Comparison of ENCODE assay signal across 18 cellular contexts in the genomic region with DNA sequence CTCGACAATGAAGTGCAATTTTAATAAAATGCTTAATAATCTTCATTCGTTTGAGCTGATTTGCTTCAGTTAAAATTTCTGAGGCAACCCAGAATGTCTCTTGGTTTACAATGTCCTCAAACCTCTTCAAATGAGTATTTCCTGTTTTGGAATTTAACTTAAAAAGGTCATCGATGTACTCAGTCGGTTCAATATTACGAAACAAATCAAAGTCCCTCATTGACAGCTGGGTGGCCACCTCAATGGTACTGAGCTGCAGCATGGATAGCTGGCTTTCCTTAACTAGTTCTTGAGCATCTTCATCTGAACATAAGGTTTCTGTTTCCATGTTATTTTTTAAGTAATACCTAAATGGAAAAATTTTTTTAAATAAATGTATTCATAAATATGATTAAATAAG.
DNase-seq lines count a peak whose midpoint lies in the region; ATAC-seq, FAIRE-seq and TF ChIP-seq lines count a peak whose summit lies in the region.
"Had no signal": no experiment of that assay in that cellular context is flagged by ENCODE, and none has a peak within 500 bp of the region (broad histone marks: within the 10 kb centered on the region; RNA-seq: fewer than 3 reads in every experiment).

No MANE protein-coding gene starts in this region.

- H3F3A ChIP-seq in smooth muscle cell (ENCODE audit: low read depth): no peaks in the 10 kb centered on the region

- TF ChIP-seq CTCF in right lobe of liver (IDR thresholded peaks at IDR 0.05) (no peak), smooth muscle cell (IDR thresholded peaks at IDR 0.05; ENCODE audit: borderline replicate concordance, insufficient read depth, poor library complexity, severe bottlenecking) (no peak), kidney (IDR thresholded peaks at IDR 0.05; ENCODE audit: borderline replicate concordance, extremely low read depth, insufficient read depth) (no peak), lower leg skin (IDR thresholded peaks at IDR 0.05) (no peak)

- H3K27me3 ChIP-seq in right lobe of liver: no peaks in the 10 kb centered on the region
- H3K27me3 ChIP-seq in smooth muscle cell (ENCODE audit: low read depth): no peaks in the 10 kb centered on the region
- H3K27me3 ChIP-seq: BLaER1 treated with 17β-estradiol and CSF1 and Interleukin-3, amounts not matched to agents 10 nM and 100 nM had no signal

- no peak overlapping the region for H2AFZ ChIP-seq in smooth muscle cell (ENCODE audit: low read depth)
- H2AFZ ChIP-seq: GM23248 had no signal

- CTCF ChIA-PET in activated naive CD4-positive, alpha-beta T cell treated with anti-CD3 and anti-CD28 coated beads, Interleukin-2, amount 10 ng/mL, durations not matched to agents 7 days and 5 days (lab: Charles Lee): no interaction called here

- peaks cover 5% of the 10 kb centered on the region for H3K9me3 Mint-ChIP-seq in activated naive CD4-positive, alpha-beta T cell treated with anti-CD3 and anti-CD28 coated beads, Interleukin-2, amount 50 U/mL, for 24 hours
- no peaks in the 10 kb centered on the region for H3K9me3 Mint-ChIP-seq in activated naive CD4-positive, alpha-beta T cell treated with anti-CD3 and anti-CD28 coated beads, Interleukin-2, amount 10 ng/mL, durations not matched to agents 7 days and 5 days

- H3K4me3 Mint-ChIP-seq in activated naive CD4-positive, alpha-beta T cell treated with anti-CD3 and anti-CD28 coated beads, Interleukin-2, amount 50 U/mL, for 24 hours: no peak overlapping the region
- no peak overlapping the region for H3K4me3 Mint-ChIP-seq in activated naive CD4-positive, alpha-beta T cell treated with anti-CD3 and anti-CD28 coated beads, Interleukin-2, amount 10 ng/mL, durations not matched to agents 7 days and 5 days
- H3K4me3 Mint-ChIP-seq: B cell had no signal

- H3K9me3 ChIP-seq in right lobe of liver (no peaks in the 10 kb centered on the region), smooth muscle cell (replicated peaks; ENCODE audit: low read depth) (no peaks in the 10 kb centered on the region), kidney (ENCODE audit: control insufficient read depth in 1 of 2, low read length in 2 of 2) (no peaks in the 10 kb centered on the region)
- H3K9me3 ChIP-seq: BLaER1 treated with 17β-estradiol and CSF1 and Interleukin-3, amounts not matched to agents 10 nM and 100 nM; Caco-2 had no signal

- intact Hi-C loops in right lobe of liver (cut with DNase I) (no loop called here), kidney (cut with DNase I) (no loop called here), lower leg skin (cut with DNase I; ENCODE audit: low total_unique reads) (no loop called here)

- no peak for DNase-seq in activated naive CD4-positive, alpha-beta T cell treated with anti-CD3 and anti-CD28 coated beads, Interleukin-2, amount 10 ng/mL, durations not matched to agents 7 days and 5 days
- peak; percentile 4 for DNase-seq in HuH-7 (ENCODE audit: low spot score)
- no peak for DNase-seq in frontal cortex (ENCODE audit: low spot score in 2 of 2)
- DNase-seq in right lobe of liver: no peak
- no peak for DNase-seq in smooth muscle cell (lab: John Stamatoyannopoulos, UW; ENCODE audit: unreplicated experiment)
- DNase-seq in kidney: no peak
- no peak for DNase-seq in lower leg skin (ENCODE audit: low spot score in 2 of 2)
- DNase-seq: 8988T, Caco-2, GM23248, HCEC 1CT had no signal

- H3K4me3 ChIP-seq in right lobe of liver: no peak overlapping the region
- no peak overlapping the region for H3K4me3 ChIP-seq in smooth muscle cell
- no peak overlapping the region for H3K4me3 ChIP-seq in kidney (ENCODE audit: low read length in 2 of 2)
- H3K4me3 ChIP-seq in lower leg skin (ENCODE audit: low read depth, poor library complexity, severe bottlenecking): no peak overlapping the region
- H3K4me3 ChIP-seq: BLaER1 treated with 17β-estradiol and CSF1 and Interleukin-3, amounts not matched to agents 10 nM and 100 nM; GM23248 had no signal

- no peaks in the 10 kb centered on the region for H3K79me2 ChIP-seq in smooth muscle cell (ENCODE audit: low read depth)

- no peak overlapping the region for H3K4me2 ChIP-seq in smooth muscle cell

- peak; percentile 40 to 78 (median 58) for ATAC-seq in right lobe of liver

- WGBS in right lobe of liver (ENCODE audit: insufficient coverage, low coverage, low lambda C conversion rate, missing lambda C conversion rate): 35% methylated on average over 5 of the region's 5 CpGs
- 98% methylated on average over 5 of the region's 5 CpGs for WGBS in smooth muscle cell (ENCODE audit: low lambda C conversion rate)
- 87 to 94% methylated on average over 5 of the region's 5 CpGs for WGBS in lower leg skin, 2 donors

- peak overlapping the region; percentile 46 for H3K27ac Mint-ChIP-seq in activated naive CD4-positive, alpha-beta T cell treated with anti-CD3 and anti-CD28 coated beads, Interleukin-2, amount 50 U/mL, for 24 hours
- no peak overlapping the region for H3K27ac Mint-ChIP-seq in activated naive CD4-positive, alpha-beta T cell treated with anti-CD3 and anti-CD28 coated beads, Interleukin-2, amount 10 ng/mL, durations not matched to agents 7 days and 5 days
- H3K27ac Mint-ChIP-seq: B cell had no signal

- no peaks in the 10 kb centered on the region for H3K4me1 ChIP-seq in right lobe of liver
- no peaks in the 10 kb centered on the region for H3K4me1 ChIP-seq in smooth muscle cell (ENCODE audit: low read depth)
- H3K4me1 ChIP-seq in kidney (ENCODE audit: control insufficient read depth in 1 of 2, insufficient read depth in 1 of 2, low read depth in 1 of 2, low read length in 2 of 2): no peaks in the 10 kb centered on the region

- FAIRE-seq in frontal cortex (lab: Jason Lieb, UNC): peak; percentile 37
- FAIRE-seq in kidney (lab: Jason Lieb, UNC): no peak
- FAIRE-seq: D721Med, GM12891, GM19239 had no signal

- H3K9ac ChIP-seq in smooth muscle cell (ENCODE audit: low read depth) (no peak overlapping the region), kidney (ENCODE audit: low read length in 2 of 2) (no peak overlapping the region)
- H3K9ac ChIP-seq: BLaER1 treated with 17β-estradiol and CSF1 and Interleukin-3, amounts not matched to agents 10 nM and 100 nM; GM23248 had no signal

- H3K36me3 Mint-ChIP-seq in activated naive CD4-positive, alpha-beta T cell treated with anti-CD3 and anti-CD28 coated beads, Interleukin-2, amount 50 U/mL, for 24 hours: peaks cover 33% of the 10 kb centered on the region
- peaks cover 58% of the 10 kb centered on the region for H3K36me3 Mint-ChIP-seq in activated naive CD4-positive, alpha-beta T cell treated with anti-CD3 and anti-CD28 coated beads, Interleukin-2, amount 10 ng/mL, durations not matched to agents 7 days and 5 days

- no peaks in the 10 kb centered on the region for H3K36me3 ChIP-seq in right lobe of liver
- no peaks in the 10 kb centered on the region for H3K36me3 ChIP-seq in smooth muscle cell (ENCODE audit: low read depth)
- H3K36me3 ChIP-seq in kidney (ENCODE audit: control insufficient read depth in 1 of 2, insufficient read depth in 2 of 2, low read length in 2 of 2): peaks cover 0 to 5% of the 10 kb centered on the region in 2 donors

- TF ChIP-seq POLR2A in right lobe of liver (IDR thresholded peaks at IDR 0.05) (no peak), lower leg skin (IDR thresholded peaks at IDR 0.05) (no peak)

- H3K27me3 Mint-ChIP-seq in activated naive CD4-positive, alpha-beta T cell treated with anti-CD3 and anti-CD28 coated beads, Interleukin-2, amount 50 U/mL, for 24 hours: no peaks in the 10 kb centered on the region
- no peaks in the 10 kb centered on the region for H3K27me3 Mint-ChIP-seq in activated naive CD4-positive, alpha-beta T cell treated with anti-CD3 and anti-CD28 coated beads, Interleukin-2, amount 10 ng/mL, durations not matched to agents 7 days and 5 days
- H3K27me3 Mint-ChIP-seq: B cell had no signal

- H4K20me1 ChIP-seq in smooth muscle cell (ENCODE audit: low read depth): no peaks in the 10 kb centered on the region
- H4K20me1 ChIP-seq: BLaER1 treated with 17β-estradiol and CSF1 and Interleukin-3, amounts not matched to agents 10 nM and 100 nM had no signal

- no peak overlapping the region for H3K27ac ChIP-seq in right lobe of liver
- no peak overlapping the region for H3K27ac ChIP-seq in smooth muscle cell (ENCODE audit: low read depth)
- no peak overlapping the region for H3K27ac ChIP-seq in kidney (ENCODE audit: low read depth in 2 of 2, low read length in 2 of 2)
- H3K27ac ChIP-seq: BLaER1 treated with 17β-estradiol and CSF1 and Interleukin-3, amounts not matched to agents 10 nM and 100 nM; GM23248; HL-60 had no signal

- peaks cover 76% of the 10 kb centered on the region for H3K4me1 Mint-ChIP-seq in activated naive CD4-positive, alpha-beta T cell treated with anti-CD3 and anti-CD28 coated beads, Interleukin-2, amount 50 U/mL, for 24 hours
- H3K4me1 Mint-ChIP-seq in activated naive CD4-positive, alpha-beta T cell treated with anti-CD3 and anti-CD28 coated beads, Interleukin-2, amount 10 ng/mL, durations not matched to agents 7 days and 5 days: no peaks in the 10 kb centered on the region
